9 cellular contexts compared by ENCODE assay signal in the genomic region with DNA sequence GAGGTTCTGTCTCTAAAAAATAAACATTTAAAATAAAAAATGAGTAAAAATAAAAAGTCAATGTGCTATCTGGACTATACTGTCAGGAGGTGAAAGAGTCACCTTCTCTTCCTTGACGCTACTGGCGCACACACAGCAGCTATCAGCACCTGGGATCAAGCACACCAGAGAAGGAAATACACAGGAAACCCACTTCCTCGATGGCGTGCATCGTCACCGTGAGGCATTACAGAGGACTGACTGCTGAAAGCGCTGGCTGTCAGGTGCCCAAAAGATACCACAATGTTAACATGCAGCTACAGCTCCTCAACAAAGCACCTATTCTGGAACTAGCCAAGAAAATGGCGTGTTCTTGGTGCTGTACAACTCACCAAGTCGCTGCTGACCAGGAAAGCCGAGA. TPM values are rescaled to one million over a fixed set of nuclear protein-coding genes. Genes with fewer than 3 reads are reported as not detected.
DNase-seq lines count a peak whose midpoint lies in the region; ATAC-seq lines count a peak whose summit lies in the region.
"Had no signal": no experiment of that assay in that cellular context is flagged by ENCODE, and none has a peak within 500 bp of the region (broad histone marks: within the 10 kb centered on the region; RNA-seq: fewer than 3 reads in every experiment).

No MANE protein-coding gene starts in this region.

- H3K36me3 Mint-ChIP-seq in T-helper 1 cell treated with Interleukin-12 subunit alpha and Interleukin-12 subunit beta and Interleukin-4 antibody, amounts not matched to agents 30 μg/mL and 1 μg/mL, for 36 hours (ENCODE audit: low read depth) = peaks cover 57% of the 10 kb centered on the region
- H3K36me3 Mint-ChIP-seq in immature natural killer cell = peaks cover 20 to 50% (median 24%) of the 10 kb centered on the region in 3 donors

- DNase-seq in activated T-cell treated with anti-CD3 and anti-CD28 coated beads, Interleukin-2, amount 50 U/mL, for 1 hour = peak; percentile 77
- DNase-seq in immature natural killer cell = peak; percentile 85 to 88 (median 87)
- peak; percentile 71 for DNase-seq in stimulated activated CD8-positive, alpha-beta memory T cell treated with anti-CD3 and anti-CD28 coated beads, Interleukin-4, amount 100 ng/mL, for 48 hours
- DNase-seq in C1 segment of cervical spinal cord (lab: John Stamatoyannopoulos, UW) = no peak
- no peak for DNase-seq in NCI-H1436 (lab: John Stamatoyannopoulos, UW)
- DNase-seq in HuH-7 (ENCODE audit: low spot score) = no peak
- DNase-seq: SIG-M5 had no signal

- peaks cover 3% of the 10 kb centered on the region for H3K9me3 Mint-ChIP-seq in T-helper 1 cell treated with Interleukin-12 subunit alpha and Interleukin-12 subunit beta and Interleukin-4 antibody, amounts not matched to agents 30 μg/mL and 1 μg/mL, for 36 hours
- H3K9me3 Mint-ChIP-seq in immature natural killer cell = no peaks in the 10 kb centered on the region

- ATAC-seq in GM18861 (IDR thresholded peaks at IDR 0.05; ENCODE audit: unreplicated experiment) = no peak

- peak overlapping the region; percentile 83 for H3K4me3 Mint-ChIP-seq in T-helper 1 cell treated with Interleukin-12 subunit alpha and Interleukin-12 subunit beta and Interleukin-4 antibody, amounts not matched to agents 30 μg/mL and 1 μg/mL, for 36 hours
- peak overlapping the region; percentile 74 to 94 (median 83) for H3K4me3 Mint-ChIP-seq in immature natural killer cell

- no peaks in the 10 kb centered on the region for H3K27me3 Mint-ChIP-seq in T-helper 1 cell treated with Interleukin-12 subunit alpha and Interleukin-12 subunit beta and Interleukin-4 antibody, amounts not matched to agents 30 μg/mL and 1 μg/mL, for 36 hours (ENCODE audit: low read depth)
- H3K27me3 Mint-ChIP-seq in immature natural killer cell (ENCODE audit: low read depth in 3 of 3) = peaks cover 7 to 10% (median 9%) of the 10 kb centered on the region in 3 donors

- peak overlapping the region; percentile 99 for H3K27ac Mint-ChIP-seq in T-helper 1 cell treated with Interleukin-12 subunit alpha and Interleukin-12 subunit beta and Interleukin-4 antibody, amounts not matched to agents 30 μg/mL and 1 μg/mL, for 36 hours
- H3K27ac Mint-ChIP-seq in immature natural killer cell = peak overlapping the region; percentile 97 to 100 (median 100)

- H3K4me1 Mint-ChIP-seq in T-helper 1 cell treated with Interleukin-12 subunit alpha and Interleukin-12 subunit beta and Interleukin-4 antibody, amounts not matched to agents 30 μg/mL and 1 μg/mL, for 36 hours (ENCODE audit: low read depth) = peaks cover 49% of the 10 kb centered on the region
- peaks cover 24 to 33% of the 10 kb centered on the region in 2 donors for H3K4me1 Mint-ChIP-seq in immature natural killer cell

RNA-seq across cellular contexts. Expression of a gene that starts 6.1 kb away (rescaled TPM):
- 10 to 100 TPM; 14.9 to 21.8 (median 20.1) TPM for polyA plus RNA-seq in immature natural killer cell

RNA-seq across cellular contexts. Expression of a gene that starts 23.9 kb away (rescaled TPM):
- polyA plus RNA-seq in immature natural killer cell = 10 to 100 TPM in 1 of 3 donors, 1 to 10 TPM in 2; 1.6 to 19.9 (median 3.4) TPM

Comparison
In these comparisons a context has a peak if more than half of its experiments do, and no peak if none do; other contexts are left out.
1. DNase-seq: peak in activated T-cell treated with anti-CD3 and anti-CD28 coated beads, Interleukin-2, amount 50 U/mL, for 1 hour (single experiment), immature natural killer cell (3 of 3) and stimulated activated CD8-positive, alpha-beta memory T cell treated with anti-CD3 and anti-CD28 coated beads, Interleukin-4, amount 100 ng/mL, for 48 hours (single experiment); none in C1 segment of cervical spinal cord (0 of 14), NCI-H1436 (single experiment) and HuH-7 (single experiment).